2 cellular contexts compared by ENCODE assay signal in the genomic region with DNA sequence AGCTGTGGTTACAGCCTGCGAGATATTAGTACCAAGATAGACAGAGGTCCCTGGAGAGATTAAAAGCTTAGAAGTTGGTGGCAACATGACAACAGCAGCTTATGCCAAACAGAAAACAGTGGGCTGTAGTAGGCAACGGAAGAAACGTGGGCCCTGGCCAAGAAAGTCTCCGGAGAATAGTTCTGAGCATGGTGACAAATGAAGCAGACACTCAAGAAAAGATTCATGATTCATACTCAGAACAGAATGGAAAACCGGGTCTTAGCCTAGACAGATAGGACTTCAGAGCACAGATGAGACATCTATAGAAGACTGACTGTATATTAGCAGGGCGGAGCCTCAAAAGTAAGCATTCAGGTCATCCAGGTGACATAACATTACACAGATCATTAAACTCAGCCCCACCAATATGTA.
TF ChIP-seq lines count a peak whose summit lies in the region.

No MANE protein-coding gene starts in this region.

TF ChIP-seq in H1, 55 proteins besides CTCF, POLR2A, EP300 and RAD21:
- TF ChIP-seq CHD2 (IDR thresholded peaks at IDR 0.05; ENCODE audit: low read length) = no peak
- no peak for TF ChIP-seq ZNF274 (IDR thresholded peaks at IDR 0.05; ENCODE audit: borderline replicate concordance, extremely low read depth, low read length)
TF ChIP-seq in H1: peak in this region for 0.

TF ChIP-seq in HepG2, 621 proteins besides CTCF, POLR2A, EP300 and RAD21:
- no peak for TF ChIP-seq MED1 (CRISPR knock-in tag; IDR thresholded peaks at IDR 0.05)
- no peak for TF ChIP-seq ZNF350 (CRISPR knock-in tag; IDR thresholded peaks at IDR 0.05; ENCODE audit: borderline replicate concordance, low read depth)
- no peak for TF ChIP-seq RBM22 (optimal IDR thresholded peaks at IDR 0.05; ENCODE audit: low read length)
- no peak for TF ChIP-seq ZNF225 (CRISPR knock-in tag; IDR thresholded peaks at IDR 0.05)
- TF ChIP-seq, protein P1, sequence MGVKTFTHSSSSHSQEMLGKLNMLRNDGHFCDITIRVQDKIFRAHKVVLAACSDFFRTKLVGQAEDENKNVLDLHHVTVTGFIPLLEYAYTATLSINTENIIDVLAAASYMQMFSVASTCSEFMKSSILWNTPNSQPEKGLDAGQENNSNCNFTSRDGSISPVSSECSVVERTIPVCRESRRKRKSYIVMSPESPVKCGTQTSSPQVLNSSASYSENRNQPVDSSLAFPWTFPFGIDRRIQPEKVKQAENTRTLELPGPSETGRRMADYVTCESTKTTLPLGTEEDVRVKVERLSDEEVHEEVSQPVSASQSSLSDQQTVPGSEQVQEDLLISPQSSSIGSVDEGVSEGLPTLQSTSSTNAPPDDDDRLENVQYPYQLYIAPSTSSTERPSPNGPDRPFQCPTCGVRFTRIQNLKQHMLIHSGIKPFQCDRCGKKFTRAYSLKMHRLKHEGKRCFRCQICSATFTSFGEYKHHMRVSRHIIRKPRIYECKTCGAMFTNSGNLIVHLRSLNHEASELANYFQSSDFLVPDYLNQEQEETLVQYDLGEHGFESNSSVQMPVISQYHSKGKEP (CRISPR knock-in tag; IDR thresholded peaks at IDR 0.05) = no peak
- TF ChIP-seq, protein P2, sequence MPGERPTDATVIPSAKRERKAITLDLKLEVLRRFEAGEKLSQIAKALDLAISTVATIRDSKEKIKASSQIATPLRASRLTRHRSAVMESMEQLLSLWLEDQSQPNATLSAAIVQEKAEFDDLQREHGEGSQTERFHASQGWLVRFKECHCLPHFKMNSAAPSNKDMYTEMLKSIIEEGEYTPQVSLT (CRISPR knock-in tag; IDR thresholded peaks at IDR 0.05; ENCODE audit: borderline replicate concordance, low read depth) = no peak
- TF ChIP-seq TCF7L2 (IDR thresholded peaks at IDR 0.05; ENCODE audit: low read depth, low read length) = no peak
- no peak for TF ChIP-seq STAT5B (CRISPR knock-in tag; IDR thresholded peaks at IDR 0.05)
- TF ChIP-seq IRX3 (CRISPR knock-in tag; IDR thresholded peaks at IDR 0.05; ENCODE audit: borderline replicate concordance, low read depth) = no peak
- TF ChIP-seq ZBTB42 (CRISPR knock-in tag; IDR thresholded peaks at IDR 0.05) = no peak
